In genomic region chr16:10579965-10580918, GRCh38 we compare ENCODE assay signal across 8 cellular contexts. TPM values are rescaled to one million over a fixed set of nuclear protein-coding genes. Genes with fewer than 3 reads are reported as not detected.
A peak's percentile ranks its signal among the peaks of the same experiment; 100 is the strongest.
DNase-seq lines count a peak whose midpoint lies in the region; ATAC-seq and TF ChIP-seq lines count a peak whose summit lies in the region.

Gene EMP2 (minus strand): TSS chr16:10580598. CDS start chr16:10547617, 32,981 bp downstream.

- CTCF ChIA-PET in activated CD8-positive, alpha-beta T cell treated with anti-CD3 and anti-CD28 coated beads, Interleukin-2, amount 10 ng/mL, durations not matched to agents 7 days and 5 days (lab: Charles Lee) = interaction anchor here (0.6 kb wide), 1 partner anchor 336 kb away, joined by 3 read pairs; no protein-coding TSS in a partner anchor
- CTCF ChIA-PET in activated CD8-positive, alpha-beta T cell treated with anti-CD3 and anti-CD28 coated beads for 36 hours (lab: Charles Lee) = no interaction called here

- H3K4me1 Mint-ChIP-seq in activated CD8-positive, alpha-beta T cell treated with anti-CD3 and anti-CD28 coated beads, Interleukin-2, amount 10 ng/mL, durations not matched to agents 7 days and 5 days (ENCODE audit: low read depth) = peaks cover 2% of the 10 kb centered on the region
- no peaks in the 10 kb centered on the region for H3K4me1 Mint-ChIP-seq in activated CD8-positive, alpha-beta T cell treated with anti-CD3 and anti-CD28 coated beads for 36 hours (ENCODE audit: low read depth)

- no peaks in the 10 kb centered on the region for H3K36me3 ChIP-seq in left lung

- peaks cover 0 to 33% of the 10 kb centered on the region in 2 donors for H3K27me3 ChIP-seq in left lung

- no peaks in the 10 kb centered on the region for H3K36me3 Mint-ChIP-seq in activated CD8-positive, alpha-beta T cell treated with anti-CD3 and anti-CD28 coated beads, Interleukin-2, amount 10 ng/mL, durations not matched to agents 7 days and 5 days (ENCODE audit: low read depth)
- no peaks in the 10 kb centered on the region for H3K36me3 Mint-ChIP-seq in activated CD8-positive, alpha-beta T cell treated with anti-CD3 and anti-CD28 coated beads for 36 hours (ENCODE audit: low read depth)

- intact Hi-C loops in activated CD8-positive, alpha-beta T cell treated with anti-CD3 and anti-CD28 coated beads for 36 hours (cut with micrococcal nuclease) = no loop called here
- intact Hi-C loops in left lung (cut with DNase I) = no loop called here

- H3K4me3 Mint-ChIP-seq in activated CD8-positive, alpha-beta T cell treated with anti-CD3 and anti-CD28 coated beads, Interleukin-2, amount 10 ng/mL, durations not matched to agents 7 days and 5 days = no peak within 1 kb of the TSS
- H3K4me3 Mint-ChIP-seq in activated CD8-positive, alpha-beta T cell treated with anti-CD3 and anti-CD28 coated beads for 36 hours = no peak within 1 kb of the TSS

- POLR2A ChIA-PET in activated CD8-positive, alpha-beta T cell treated with anti-CD3 and anti-CD28 coated beads, Interleukin-2, amount 10 ng/mL, durations not matched to agents 7 days and 5 days (lab: Charles Lee) = no interaction called here
- POLR2A ChIA-PET in activated CD8-positive, alpha-beta T cell treated with anti-CD3 and anti-CD28 coated beads for 36 hours (lab: Charles Lee) = no interaction called here

- H3K27me3 Mint-ChIP-seq in activated CD8-positive, alpha-beta T cell treated with anti-CD3 and anti-CD28 coated beads, Interleukin-2, amount 10 ng/mL, durations not matched to agents 7 days and 5 days (ENCODE audit: low read depth) = peaks cover 42% of the 10 kb centered on the region
- peaks cover 36% of the 10 kb centered on the region for H3K27me3 Mint-ChIP-seq in activated CD8-positive, alpha-beta T cell treated with anti-CD3 and anti-CD28 coated beads for 36 hours

- peak; percentile 39 for ATAC-seq in activated CD8-positive, alpha-beta T cell treated with anti-CD3 and anti-CD28 coated beads, Interleukin-2, amount 10 ng/mL, durations not matched to agents 7 days and 5 days
- no peak for ATAC-seq in activated CD8-positive, alpha-beta T cell treated with anti-CD3 and anti-CD28 coated beads for 36 hours
- ATAC-seq in left lung (peak; percentile 89), GM18861 (IDR thresholded peaks at IDR 0.05; ENCODE audit: unreplicated experiment) (no peak), GM19467 (IDR thresholded peaks at IDR 0.05; ENCODE audit: unreplicated experiment) (no peak)

- no peak for DNase-seq in activated CD8-positive, alpha-beta T cell treated with anti-CD3 and anti-CD28 coated beads, Interleukin-2, amount 10 ng/mL, durations not matched to agents 7 days and 5 days
- DNase-seq in activated CD8-positive, alpha-beta T cell treated with anti-CD3 and anti-CD28 coated beads for 36 hours = no peak
- peak; percentile 82 for DNase-seq in NCI-H82 (lab: John Stamatoyannopoulos, UW)
- peak; percentile 87 for DNase-seq in ecto neural progenitor cell (ENCODE audit: low spot score)
- peak; percentile 83 to 92 for DNase-seq in left lung

- TF ChIP-seq CTCF in activated CD8-positive, alpha-beta T cell treated with anti-CD3 and anti-CD28 coated beads for 36 hours (IDR thresholded peaks at IDR 0.05) = no peak
- TF ChIP-seq CTCF in left lung (IDR thresholded peaks at IDR 0.05) = peak; percentile 35 to 59
- no peak for TF ChIP-seq CTCF in subcutaneous adipose tissue (IDR thresholded peaks at IDR 0.05; ENCODE audit: low read depth)

- peak within 1 kb of the TSS; percentile 91 to 92 for H3K27ac ChIP-seq in left lung

- H3K9me3 ChIP-seq in left lung = no peaks in the 10 kb centered on the region

- peaks cover 30 to 41% of the 10 kb centered on the region in 2 donors for H3K4me1 ChIP-seq in left lung

- H3K4me3 ChIP-seq in left lung = peak within 1 kb of the TSS; percentile 73 to 95

- H3K27ac Mint-ChIP-seq in activated CD8-positive, alpha-beta T cell treated with anti-CD3 and anti-CD28 coated beads, Interleukin-2, amount 10 ng/mL, durations not matched to agents 7 days and 5 days = no peak within 1 kb of the TSS
- H3K27ac Mint-ChIP-seq in activated CD8-positive, alpha-beta T cell treated with anti-CD3 and anti-CD28 coated beads for 36 hours = no peak within 1 kb of the TSS

- no peaks in the 10 kb centered on the region for H3K9me3 Mint-ChIP-seq in activated CD8-positive, alpha-beta T cell treated with anti-CD3 and anti-CD28 coated beads, Interleukin-2, amount 10 ng/mL, durations not matched to agents 7 days and 5 days (ENCODE audit: insufficient read depth)
- no peaks in the 10 kb centered on the region for H3K9me3 Mint-ChIP-seq in activated CD8-positive, alpha-beta T cell treated with anti-CD3 and anti-CD28 coated beads for 36 hours

RNA-seq across cellular contexts. Expression of gene EMP2, which starts in this region (rescaled TPM):
- total RNA-seq in activated CD8-positive, alpha-beta T cell treated with anti-CD3 and anti-CD28 coated beads, Interleukin-2, amount 10 ng/mL, durations not matched to agents 7 days and 5 days = not detected
- not detected for total RNA-seq in activated CD8-positive, alpha-beta T cell treated with anti-CD3 and anti-CD28 coated beads for 36 hours
- 100 to 1,000 TPM; 263 to 487 TPM for total RNA-seq in left lung
- 10 to 100 TPM; 34.7 to 53.5 (median 39.6) TPM for total RNA-seq in subcutaneous adipose tissue

Comparison
In these comparisons a context has a peak if more than half of its experiments do, and no peak if none do; other contexts are left out.
1. RNA of gene EMP2 (total RNA-seq): 263 to 487 TPM in left lung and 34.7 to 53.5 TPM in subcutaneous adipose tissue; not detected in activated CD8-positive, alpha-beta T cell treated with anti-CD3 and anti-CD28 coated beads for 36 hours and not detected in activated CD8-positive, alpha-beta T cell treated with anti-CD3 and anti-CD28 coated beads, Interleukin-2, amount 10 ng/mL, durations not matched to agents 7 days and 5 days; every median in the first group is over 10 times any median in the second.
2. RNA of gene EMP2 (total RNA-seq): 263 to 487 TPM in left lung; 34.7 to 53.5 TPM in subcutaneous adipose tissue; every median in the first group is over 4 times any median in the second.
3. Peak in ATAC-seq in activated CD8-positive, alpha-beta T cell treated with anti-CD3 and anti-CD28 coated beads, Interleukin-2, amount 10 ng/mL, durations not matched to agents 7 days and 5 days; RNA of the gene not detected or under 1 TPM.
4. DNase-seq: peak in NCI-H82 (single experiment), ecto neural progenitor cell (single experiment) and left lung (2 of 2); none in activated CD8-positive, alpha-beta T cell treated with anti-CD3 and anti-CD28 coated beads, Interleukin-2, amount 10 ng/mL, durations not matched to agents 7 days and 5 days (single experiment) and activated CD8-positive, alpha-beta T cell treated with anti-CD3 and anti-CD28 coated beads for 36 hours (single experiment).
5. CTCF ChIP-seq: peak in left lung (2 of 2); none in activated CD8-positive, alpha-beta T cell treated with anti-CD3 and anti-CD28 coated beads for 36 hours (single experiment) and subcutaneous adipose tissue (single experiment).